34 cellular contexts compared by ENCODE assay signal in genomic region chr14:95674613-95675012, GRCh38. TPM values are rescaled to one million over a fixed set of nuclear protein-coding genes. Genes with fewer than 3 reads are reported as not detected.
"Had no signal": no experiment of that assay in that cellular context is flagged by ENCODE, and none has a peak within 500 bp of the region (broad histone marks: within the 10 kb centered on the region; RNA-seq: fewer than 3 reads in every experiment).

No MANE protein-coding gene starts in this region.

- H3K4me3 ChIP-seq: coronary artery, dorsolateral prefrontal cortex, esophagus muscularis mucosa, gastrocnemius medialis had no signal

- H3K4me1 Mint-ChIP-seq: activated CD4-positive, alpha-beta T cell treated with anti-CD3 and anti-CD28 coated beads for 36 hours; activated CD4-positive, alpha-beta T cell treated with anti-CD3 and anti-CD28 coated beads, Interleukin-2, amount 10 ng/mL, durations not matched to agents 24 days and 14 days; activated CD8-positive, alpha-beta memory T cell treated with anti-CD3 and anti-CD28 coated beads, Interleukin-2, amount 10 ng/mL, durations not matched to agents 7 days and 5 days; activated naive CD4-positive, alpha-beta T cell treated with anti-CD3 and anti-CD28 coated beads, Interleukin-2, amount 10 ng/mL, durations not matched to agents 7 days and 5 days; activated naive CD8-positive, alpha-beta T cell treated with anti-CD3 and anti-CD28 coated beads, Interleukin-2, amount 10 ng/mL, durations not matched to agents 7 days and 5 days; central memory CD8-positive, alpha-beta T cell had no signal

- H3K27ac Mint-ChIP-seq: activated CD4-positive, alpha-beta memory T cell treated with anti-CD3 and anti-CD28 coated beads for 36 hours; activated CD4-positive, alpha-beta T cell treated with anti-CD3 and anti-CD28 coated beads for 36 hours; activated CD4-positive, alpha-beta T cell treated with anti-CD3 and anti-CD28 coated beads, Interleukin-2, amount 10 ng/mL, durations not matched to agents 24 days and 14 days; activated CD8-positive, alpha-beta memory T cell treated with anti-CD3 and anti-CD28 coated beads, Interleukin-2, amount 10 ng/mL, durations not matched to agents 7 days and 5 days; activated CD8-positive, alpha-beta T cell treated with anti-CD3 and anti-CD28 coated beads, Interleukin-2, amount 10 ng/mL, durations not matched to agents 7 days and 5 days; activated naive CD4-positive, alpha-beta T cell treated with anti-CD3 and anti-CD28 coated beads, Interleukin-2, amount 10 ng/mL, durations not matched to agents 7 days and 5 days; activated naive CD4-positive, alpha-beta T cell treated with anti-CD3 and anti-CD28 coated beads, Interleukin-2, amount 50 U/mL, for 72 hours; activated naive CD8-positive, alpha-beta T cell treated with anti-CD3 and anti-CD28 coated beads, Interleukin-2, amount 10 ng/mL, durations not matched to agents 7 days and 5 days; dendritic cell treated with granulocyte-macrophage colony-stimulating factor and Interleukin-4, amounts not matched to agents 40 ng/mL and 50 ng/mL, for 4 days; endodermal cell had no signal

- H3K4me1 ChIP-seq: esophagus muscularis mucosa, foreskin keratinocyte, gastrocnemius medialis had no signal

- H3K27ac ChIP-seq: brain microvascular endothelial cell, coronary artery, dorsolateral prefrontal cortex, esophagus muscularis mucosa, foreskin keratinocyte, gastrocnemius medialis had no signal

- DNase-seq: activated CD4-positive, alpha-beta memory T cell treated with anti-CD3 and anti-CD28 coated beads for 36 hours; activated CD4-positive, alpha-beta T cell treated with anti-CD3 and anti-CD28 coated beads for 36 hours; activated CD4-positive, alpha-beta T cell treated with anti-CD3 and anti-CD28 coated beads, Interleukin-2, amount 10 ng/mL, durations not matched to agents 24 days and 14 days; activated CD4-positive, CD25-positive, alpha-beta regulatory T cell; activated CD4-positive, CD25-positive, alpha-beta regulatory T cell treated with anti-CD3 and anti-CD28 coated beads, Interleukin-2, amount 50 U/mL, for 72 hours; activated CD8-positive, alpha-beta memory T cell treated with anti-CD3 and anti-CD28 coated beads, Interleukin-2, amount 10 ng/mL, durations not matched to agents 7 days and 5 days; activated CD8-positive, alpha-beta memory T cell treated with anti-CD3 and anti-CD28 coated beads, Interleukin-2, amount 50 U/mL, for 4 hours; activated CD8-positive, alpha-beta T cell treated with anti-CD3 and anti-CD28 coated beads, Interleukin-2, amount 10 ng/mL, durations not matched to agents 7 days and 5 days; activated gamma-delta T cell; activated naive CD4-positive, alpha-beta T cell; activated naive CD4-positive, alpha-beta T cell treated with anti-CD3 and anti-CD28 coated beads, Interleukin-2, amount 10 ng/mL, durations not matched to agents 7 days and 5 days; activated naive CD8-positive, alpha-beta T cell treated with anti-CD3 and anti-CD28 coated beads, Interleukin-2, amount 10 ng/mL, durations not matched to agents 7 days and 5 days; activated T-cell treated with anti-CD3 and anti-CD28 coated beads, Interleukin-2, amount 50 U/mL, for 1 hour; activated T-cell treated with anti-CD3 and anti-CD28 coated beads, Interleukin-2, amount 50 U/mL, for 48 hours; brain microvascular endothelial cell; dorsolateral prefrontal cortex; effector memory CD4-positive, alpha-beta T cell; endodermal cell; foreskin keratinocyte; gastrocnemius medialis; glutamatergic neuron; T-helper 2 cell had no signal

- H3K4me3 Mint-ChIP-seq: activated CD4-positive, alpha-beta memory T cell treated with anti-CD3 and anti-CD28 coated beads for 36 hours; activated CD4-positive, alpha-beta T cell treated with anti-CD3 and anti-CD28 coated beads for 36 hours; activated CD4-positive, alpha-beta T cell treated with anti-CD3 and anti-CD28 coated beads, Interleukin-2, amount 10 ng/mL, durations not matched to agents 24 days and 14 days; activated CD8-positive, alpha-beta memory T cell treated with anti-CD3 and anti-CD28 coated beads, Interleukin-2, amount 10 ng/mL, durations not matched to agents 7 days and 5 days; activated CD8-positive, alpha-beta T cell treated with anti-CD3 and anti-CD28 coated beads, Interleukin-2, amount 10 ng/mL, durations not matched to agents 7 days and 5 days; activated naive CD4-positive, alpha-beta T cell treated with anti-CD3 and anti-CD28 coated beads, Interleukin-2, amount 10 ng/mL, durations not matched to agents 7 days and 5 days; activated naive CD8-positive, alpha-beta T cell treated with anti-CD3 and anti-CD28 coated beads, Interleukin-2, amount 10 ng/mL, durations not matched to agents 7 days and 5 days; central memory CD8-positive, alpha-beta T cell; dendritic cell treated with granulocyte-macrophage colony-stimulating factor and Interleukin-4, amounts not matched to agents 40 ng/mL and 50 ng/mL, for 4 days; endodermal cell had no signal

- H3K9me3 ChIP-seq: gastrocnemius medialis had no signal

- H3K36me3 ChIP-seq: brain microvascular endothelial cell, esophagus muscularis mucosa, gastrocnemius medialis had no signal

- H3K27me3 ChIP-seq: brain microvascular endothelial cell, foreskin keratinocyte had no signal

- ATAC-seq: activated CD4-positive, alpha-beta T cell treated with anti-CD3 and anti-CD28 coated beads for 36 hours; activated CD8-positive, alpha-beta memory T cell treated with anti-CD3 and anti-CD28 coated beads, Interleukin-2, amount 10 ng/mL, durations not matched to agents 7 days and 5 days; activated CD8-positive, alpha-beta T cell treated with anti-CD3 and anti-CD28 coated beads, Interleukin-2, amount 10 ng/mL, durations not matched to agents 7 days and 5 days; activated naive CD4-positive, alpha-beta T cell treated with anti-CD3 and anti-CD28 coated beads, Interleukin-2, amount 50 U/mL, for 72 hours; foreskin keratinocyte; gastrocnemius medialis had no signal

- H3K9me3 Mint-ChIP-seq: activated CD4-positive, alpha-beta memory T cell treated with anti-CD3 and anti-CD28 coated beads for 36 hours; activated CD4-positive, alpha-beta T cell treated with anti-CD3 and anti-CD28 coated beads, Interleukin-2, amount 10 ng/mL, durations not matched to agents 24 days and 14 days; activated naive CD4-positive, alpha-beta T cell treated with anti-CD3 and anti-CD28 coated beads, Interleukin-2, amount 10 ng/mL, durations not matched to agents 7 days and 5 days; activated naive CD4-positive, alpha-beta T cell treated with anti-CD3 and anti-CD28 coated beads, Interleukin-2, amount 50 U/mL, for 72 hours; activated naive CD8-positive, alpha-beta T cell treated with anti-CD3 and anti-CD28 coated beads, Interleukin-2, amount 10 ng/mL, durations not matched to agents 7 days and 5 days; central memory CD8-positive, alpha-beta T cell; dendritic cell treated with granulocyte-macrophage colony-stimulating factor and Interleukin-4, amounts not matched to agents 40 ng/mL and 50 ng/mL, for 4 days had no signal

- H3K36me3 Mint-ChIP-seq: activated CD4-positive, alpha-beta memory T cell treated with anti-CD3 and anti-CD28 coated beads for 36 hours; activated CD8-positive, alpha-beta memory T cell treated with anti-CD3 and anti-CD28 coated beads, Interleukin-2, amount 10 ng/mL, durations not matched to agents 7 days and 5 days; activated naive CD4-positive, alpha-beta T cell treated with anti-CD3 and anti-CD28 coated beads, Interleukin-2, amount 10 ng/mL, durations not matched to agents 7 days and 5 days; activated naive CD4-positive, alpha-beta T cell treated with anti-CD3 and anti-CD28 coated beads, Interleukin-2, amount 50 U/mL, for 72 hours; activated naive CD8-positive, alpha-beta T cell treated with anti-CD3 and anti-CD28 coated beads, Interleukin-2, amount 10 ng/mL, durations not matched to agents 7 days and 5 days had no signal

RNA-seq across cellular contexts. Expression of gene TCL1B, which starts 11.6 kb away (rescaled TPM):
- total RNA-seq: activated CD4-positive, alpha-beta memory T cell treated with anti-CD3 and anti-CD28 coated beads for 36 hours; activated CD4-positive, alpha-beta T cell treated with anti-CD3 and anti-CD28 coated beads for 36 hours; activated CD4-positive, alpha-beta T cell treated with anti-CD3 and anti-CD28 coated beads, Interleukin-2, amount 10 ng/mL, durations not matched to agents 24 days and 14 days; activated CD8-positive, alpha-beta memory T cell treated with anti-CD3 and anti-CD28 coated beads for 36 hours; activated CD8-positive, alpha-beta memory T cell treated with anti-CD3 and anti-CD28 coated beads, Interleukin-2, amount 10 ng/mL, durations not matched to agents 7 days and 5 days; activated CD8-positive, alpha-beta T cell treated with anti-CD3 and anti-CD28 coated beads, Interleukin-2, amount 10 ng/mL, durations not matched to agents 7 days and 5 days; activated naive CD4-positive, alpha-beta T cell treated with anti-CD3 and anti-CD28 coated beads, Interleukin-2, amount 50 U/mL, for 72 hours; activated naive CD8-positive, alpha-beta T cell treated with anti-CD3 and anti-CD28 coated beads, Interleukin-2, amount 10 ng/mL, durations not matched to agents 7 days and 5 days; astrocyte; bronchial epithelial cell; cardiac septum; cerebellum; dorsolateral prefrontal cortex; epithelial cell of proximal tubule; esophagus muscularis mucosa; foreskin keratinocyte; gastrocnemius medialis; T-helper 1 cell treated with Interleukin-12 subunit alpha and Interleukin-12 subunit beta and Interleukin-4 antibody, amounts not matched to agents 30 ng/mL and 1 ng/mL, for 36 hours had no signal
- polyA plus RNA-seq: foreskin keratinocyte had no signal

RNA-seq across cellular contexts. Expression of gene TCL1A, which starts 39.3 kb away (rescaled TPM):
- total RNA-seq: activated CD4-positive, alpha-beta memory T cell treated with anti-CD3 and anti-CD28 coated beads for 36 hours; activated CD4-positive, alpha-beta T cell treated with anti-CD3 and anti-CD28 coated beads for 36 hours; activated CD4-positive, alpha-beta T cell treated with anti-CD3 and anti-CD28 coated beads, Interleukin-2, amount 10 ng/mL, durations not matched to agents 24 days and 14 days; activated CD8-positive, alpha-beta memory T cell treated with anti-CD3 and anti-CD28 coated beads for 36 hours; activated CD8-positive, alpha-beta memory T cell treated with anti-CD3 and anti-CD28 coated beads, Interleukin-2, amount 10 ng/mL, durations not matched to agents 7 days and 5 days; activated CD8-positive, alpha-beta T cell treated with anti-CD3 and anti-CD28 coated beads, Interleukin-2, amount 10 ng/mL, durations not matched to agents 7 days and 5 days; activated naive CD4-positive, alpha-beta T cell treated with anti-CD3 and anti-CD28 coated beads, Interleukin-2, amount 50 U/mL, for 72 hours; astrocyte; bronchial epithelial cell; cardiac septum; cerebellum; epithelial cell of proximal tubule; foreskin keratinocyte; gastrocnemius medialis; T-helper 1 cell treated with Interleukin-12 subunit alpha and Interleukin-12 subunit beta and Interleukin-4 antibody, amounts not matched to agents 30 ng/mL and 1 ng/mL, for 36 hours had no signal
- polyA plus RNA-seq: foreskin keratinocyte had no signal
